ENCODE assay signal across 1 cellular context in genomic region chr2:171688129-171688465, GRCh38.
TF ChIP-seq lines count a peak whose summit lies in the region.

No MANE protein-coding gene starts in this region.

TF ChIP-seq in A549, 52 proteins besides CTCF, POLR2A, EP300 and RAD21 (continued from another document):
- TF ChIP-seq CBX2 (IDR thresholded peaks at IDR 0.05; ENCODE audit: borderline replicate concordance, low read depth) (no peak), BCL3 (IDR thresholded peaks at IDR 0.05) (no peak), RCOR1 (IDR thresholded peaks at IDR 0.05; ENCODE audit: low read depth, low read length) (no peak), ZFP36 (IDR thresholded peaks at IDR 0.05; ENCODE audit: borderline replicate concordance, partially characterized antibody) (no peak), FOSL2 (IDR thresholded peaks at IDR 0.05) (no peak), FOSL2 (CRISPR knock-in tag; IDR thresholded peaks at IDR 0.05) (no peak), HMGXB4 (CRISPR knock-in tag; IDR thresholded peaks at IDR 0.05; ENCODE audit: borderline replicate concordance) (no peak), NFE2L2 (conservative IDR thresholded peaks at IDR 0.05; ENCODE audit: low read length) (no peak), ZSCAN20 (CRISPR knock-in tag; IDR thresholded peaks at IDR 0.05) (no peak), PHF8 (IDR thresholded peaks at IDR 0.05; ENCODE audit: borderline replicate concordance, low read depth) (no peak), HOXB13 (CRISPR knock-in tag; IDR thresholded peaks at IDR 0.05; ENCODE audit: low read depth) (no peak), FOSB (CRISPR knock-in tag; IDR thresholded peaks at IDR 0.05) (no peak), MAX (IDR thresholded peaks at IDR 0.05) (no peak), MAZ (IDR thresholded peaks at IDR 0.05; ENCODE audit: borderline replicate concordance, low read depth, low read length) (no peak)
